1 cellular context compared by ENCODE assay signal in genomic region chr19:4968462-4969291, GRCh38.
TF ChIP-seq lines count a peak whose summit lies in the region.

TSS of gene KDM4B (plus strand) at chr19:4969113. CDS start at chr19:5032891, 63,778 bp downstream.

TF ChIP-seq in HEK293, 187 proteins besides CTCF, POLR2A, EP300 and RAD21 (continued from another document):
- TF ChIP-seq ZSCAN5A (tag by site-specific recombination; IDR thresholded peaks at IDR 0.05): no peak
- TF ChIP-seq ZNF24 (tag by site-specific recombination; IDR thresholded peaks at IDR 0.05): no peak
- TF ChIP-seq ZNF645 (tag by site-specific recombination; IDR thresholded peaks at IDR 0.05): no peak
- TF ChIP-seq ZNF335 (tag by site-specific recombination; conservative IDR thresholded peaks at IDR 0.05): no peak
- no peak for TF ChIP-seq GFI1B (tag by site-specific recombination; IDR thresholded peaks at IDR 0.05)
- peak; percentile 60; the same call in 1 of the 2 replicates for TF ChIP-seq ZNF843 (tag by site-specific recombination; IDR thresholded peaks at IDR 0.05)
- TF ChIP-seq ZNF792 (tag by site-specific recombination; IDR thresholded peaks at IDR 0.05): 0 out of 2 replicates have a peak, but pooled peaks have one; percentile 23
- TF ChIP-seq ZBTB17 (tag by site-specific recombination; IDR thresholded peaks at IDR 0.05): peak; percentile 84; the same call in 1 of the 2 replicates
- no peak for TF ChIP-seq ZBTB7A (tag by site-specific recombination; IDR thresholded peaks at IDR 0.05; ENCODE audit: low read depth)
- TF ChIP-seq ZNF423 (tag by site-specific recombination; IDR thresholded peaks at IDR 0.05): no peak
- TF ChIP-seq ZNF48 (tag by site-specific recombination; IDR thresholded peaks at IDR 0.05): no peak
- TF ChIP-seq ZNF140 (tag by site-specific recombination; IDR thresholded peaks at IDR 0.05): no peak
- TF ChIP-seq ZEB2 (tag by site-specific recombination; IDR thresholded peaks at IDR 0.05): peak; percentile 17; the same call in 1 of the 2 replicates
- TF ChIP-seq ZNF302 (tag by site-specific recombination; IDR thresholded peaks at IDR 0.05; ENCODE audit: low read depth): no peak
- no peak; the same call in 1 of the 2 replicates for TF ChIP-seq ZNF2 (tag by site-specific recombination; IDR thresholded peaks at IDR 0.05)
- TF ChIP-seq ZNF341 (tag by site-specific recombination; IDR thresholded peaks at IDR 0.05; ENCODE audit: low read depth): no peak
- TF ChIP-seq ZNF223 (tag by site-specific recombination; IDR thresholded peaks at IDR 0.05): no peak
- TF ChIP-seq PBX3 (CRISPR knock-in tag; IDR thresholded peaks at IDR 0.05): peak; percentile 100
- no peak for TF ChIP-seq ELK4 (IDR thresholded peaks at IDR 0.05; ENCODE audit: borderline replicate concordance, low read depth, low read length)
- TF ChIP-seq ZNF692 (tag by site-specific recombination; IDR thresholded peaks at IDR 0.05): peak; percentile 91
- no peak for TF ChIP-seq ZNF121 (tag by site-specific recombination; IDR thresholded peaks at IDR 0.05)
- no peak for TF ChIP-seq PRDM4 (tag by site-specific recombination; IDR thresholded peaks at IDR 0.05)
- TF ChIP-seq ZNF280C (tag by site-specific recombination; IDR thresholded peaks at IDR 0.05): no peak
- no peak for TF ChIP-seq ZNF132 (tag by site-specific recombination; IDR thresholded peaks at IDR 0.05; ENCODE audit: borderline replicate concordance)
TF ChIP-seq in HEK293: peak in this region for 30.
